In the genomic region with DNA sequence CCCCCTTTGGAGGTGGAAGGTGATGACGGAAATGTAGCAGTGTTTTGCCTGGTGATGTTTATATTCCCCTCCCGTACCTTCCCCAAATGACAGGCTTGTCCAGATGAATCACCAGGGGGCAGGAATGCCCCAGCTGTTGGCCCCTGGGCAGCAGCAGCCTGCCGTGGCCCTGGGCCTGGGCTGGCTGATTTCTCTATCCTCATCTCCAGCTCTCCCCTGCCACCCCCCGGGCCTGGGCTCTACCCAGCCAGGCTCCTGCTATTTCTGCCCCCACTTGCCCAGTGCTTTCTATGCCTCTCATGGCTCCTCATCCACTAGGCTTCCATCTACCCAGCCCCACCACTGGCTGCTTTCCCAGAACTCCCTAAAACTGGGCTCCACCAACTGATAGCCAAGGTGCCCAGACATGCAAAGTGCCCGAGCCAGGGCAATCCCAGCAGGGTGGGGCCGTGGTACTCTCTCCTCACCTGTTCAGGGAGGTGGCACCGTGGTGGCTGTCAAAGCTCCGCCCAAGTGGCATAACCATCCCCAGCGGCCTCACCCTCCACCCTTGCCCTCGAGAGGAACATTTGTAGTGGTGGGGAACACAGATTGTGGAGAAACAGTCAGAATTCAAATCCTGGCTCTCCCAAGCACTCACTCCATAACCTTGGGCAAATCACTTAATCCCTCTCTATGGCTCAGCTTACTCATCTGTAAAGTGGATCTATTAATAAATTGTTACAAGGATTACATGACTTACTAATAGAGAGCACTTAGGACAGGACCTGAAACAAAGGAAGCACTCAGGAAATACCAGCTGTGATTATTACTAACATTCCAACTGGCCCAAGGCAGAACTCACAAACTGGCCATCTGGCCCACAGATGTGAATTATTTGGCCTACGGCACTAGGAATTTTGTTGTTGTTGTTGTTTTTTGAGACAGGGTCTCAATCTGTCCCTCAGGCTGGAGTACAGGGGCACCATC, we compare ENCODE assay signal across 9 cellular contexts. TPM values are rescaled to one million over a fixed set of nuclear protein-coding genes. Genes with fewer than 3 reads are reported as not detected.
DNase-seq lines count a peak whose midpoint lies in the region; ATAC-seq and TF ChIP-seq lines count a peak whose summit lies in the region.
"Had no signal": no experiment of that assay in that cellular context is flagged by ENCODE, and none has a peak within 500 bp of the region (broad histone marks: within the 10 kb centered on the region; RNA-seq: fewer than 3 reads in every experiment).

No MANE protein-coding gene starts in this region.

- WGBS in heart right ventricle, 2 donors, result 61 to 66% methylated on average over 11 of the region's 11 CpGs
- WGBS in suprapubic skin, result 29% methylated on average over 9 of the region's 11 CpGs

- no peak for TF ChIP-seq POLR2A in suprapubic skin (IDR thresholded peaks at IDR 0.05)

- POLR2A ChIA-PET in activated CD4-positive, alpha-beta T cell treated with anti-CD3 and anti-CD28 coated beads for 36 hours (lab: Charles Lee), result no interaction called here

- intact Hi-C loops in activated CD4-positive, alpha-beta T cell treated with anti-CD3 and anti-CD28 coated beads for 36 hours (cut with DNase I, micrococcal nuclease), result no loop called here
- intact Hi-C loops in heart right ventricle (cut with DNase I), result no loop called here

- no peak for DNase-seq in activated CD4-positive, alpha-beta T cell treated with anti-CD3 and anti-CD28 coated beads for 36 hours
- DNase-seq in activated CD4-positive, alpha-beta T cell treated with anti-CD3 and anti-CD28 coated beads for 4 hours, result no peak
- DNase-seq in UCSD-AML1 (lab: John Stamatoyannopoulos, UW; ENCODE audit: unreplicated experiment) (peak; percentile 23), heart right ventricle (no peak), suprapubic skin (ENCODE audit: low spot score in 2 of 2) (no peak), NCI-H526 (lab: John Stamatoyannopoulos, UW) (no peak), cortex of kidney (lab: John Stamatoyannopoulos, UW) (no peak)
- DNase-seq: KBM-7 had no signal

- CTCF ChIA-PET in activated CD4-positive, alpha-beta T cell treated with anti-CD3 and anti-CD28 coated beads for 36 hours (lab: Charles Lee), result interaction anchor here (1.5 kb wide), 1 partner anchor 33 kb away, joined by 3 read pairs; no protein-coding TSS in a partner anchor

- no peak overlapping the region for H3K4me3 Mint-ChIP-seq in activated CD4-positive, alpha-beta T cell treated with anti-CD3 and anti-CD28 coated beads for 36 hours

- no peaks in the 10 kb centered on the region for H3K9me3 Mint-ChIP-seq in activated CD4-positive, alpha-beta T cell treated with anti-CD3 and anti-CD28 coated beads for 36 hours (ENCODE audit: low read depth)

- H3K27ac Mint-ChIP-seq in activated CD4-positive, alpha-beta T cell treated with anti-CD3 and anti-CD28 coated beads for 36 hours, result peak overlapping the region; percentile 31

- H3K36me3 ChIP-seq in heart right ventricle (no peaks in the 10 kb centered on the region), suprapubic skin (no peaks in the 10 kb centered on the region)

- H3K36me3 Mint-ChIP-seq in activated CD4-positive, alpha-beta T cell treated with anti-CD3 and anti-CD28 coated beads for 36 hours (ENCODE audit: low read depth), result peaks cover 19% of the 10 kb centered on the region

- H3K27me3 Mint-ChIP-seq in activated CD4-positive, alpha-beta T cell treated with anti-CD3 and anti-CD28 coated beads for 36 hours, result no peaks in the 10 kb centered on the region

- H3K27me3 ChIP-seq in heart right ventricle (no peaks in the 10 kb centered on the region), suprapubic skin (no peaks in the 10 kb centered on the region)

- H3K4me1 ChIP-seq in heart right ventricle (peaks cover 3 to 55% (median 31%) of the 10 kb centered on the region in 9 donors), suprapubic skin (peaks cover 57% of the 10 kb centered on the region)

- no peak for ATAC-seq in activated CD4-positive, alpha-beta T cell treated with anti-CD3 and anti-CD28 coated beads for 36 hours
- ATAC-seq in heart right ventricle (peak in 7 of 8 donors; percentile 28 to 62 (median 36)), HG03565 (IDR thresholded peaks at IDR 0.05; ENCODE audit: unreplicated experiment) (no peak)

- TF ChIP-seq EP300 in suprapubic skin (IDR thresholded peaks at IDR 0.05), result no peak

- peaks cover 82% of the 10 kb centered on the region for H3K4me1 Mint-ChIP-seq in activated CD4-positive, alpha-beta T cell treated with anti-CD3 and anti-CD28 coated beads for 36 hours

- H3K27ac ChIP-seq in heart right ventricle, result peak overlapping the region in 6 of 10 donors; percentile 9 to 37 (median 19)
- H3K27ac ChIP-seq in suprapubic skin, result peak overlapping the region; percentile 50

- no peak overlapping the region for H3K4me3 ChIP-seq in heart right ventricle
- H3K4me3 ChIP-seq in suprapubic skin, result no peak overlapping the region

- TF ChIP-seq CTCF in heart right ventricle (IDR thresholded peaks at IDR 0.05) (peak in 5 of 9 donors; percentile 13 to 38 (median 32)), suprapubic skin (IDR thresholded peaks at IDR 0.05) (no peak)

- no peaks in the 10 kb centered on the region for H3K9me3 ChIP-seq in heart right ventricle
- H3K9me3 ChIP-seq in suprapubic skin, result no peaks in the 10 kb centered on the region

RNA-seq across cellular contexts. Expression of a gene that starts 12.8 kb away (rescaled TPM):
- total RNA-seq in activated CD4-positive, alpha-beta T cell treated with anti-CD3 and anti-CD28 coated beads for 36 hours, result 100 to 1,000 TPM; 130 to 162 TPM
- total RNA-seq in heart right ventricle (10 to 100 TPM; 30.6 to 81.8 (median 53.1) TPM), suprapubic skin (10 to 100 TPM; 40.8 to 64.2 (median 55.3) TPM)
- 10 to 100 TPM; 41.4 to 44.7 TPM for polyA plus RNA-seq in heart right ventricle

Comparison
In these comparisons a context has a peak if more than half of its experiments do, and no peak if none do; other contexts are left out.
1. ATAC-seq: peak in heart right ventricle (7 of 8); none in activated CD4-positive, alpha-beta T cell treated with anti-CD3 and anti-CD28 coated beads for 36 hours (single experiment) and HG03565 (single experiment).
2. CTCF ChIP-seq: peak in heart right ventricle (5 of 9); none in suprapubic skin (0 of 2).